In the genomic region with DNA sequence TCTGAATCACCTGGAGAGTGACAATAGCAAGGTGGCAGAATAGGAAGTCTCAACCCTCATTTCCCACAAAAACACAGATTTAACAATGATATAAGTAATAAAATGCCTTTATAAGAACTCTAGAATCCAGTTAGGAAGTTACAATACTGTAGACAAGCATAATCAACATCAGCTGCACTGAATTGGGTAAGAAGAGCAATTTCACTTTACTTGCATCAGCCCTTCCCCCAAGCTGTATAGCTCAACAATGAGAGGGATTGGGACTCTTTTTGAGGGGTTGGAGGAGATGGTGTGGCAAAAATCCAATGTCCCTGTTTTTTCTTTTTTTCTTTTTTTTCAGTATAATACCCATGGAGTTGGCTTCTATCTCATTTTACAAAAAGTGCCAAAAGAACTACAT, we compare ENCODE assay signal across 24 cellular contexts.
DNase-seq lines count a peak whose midpoint lies in the region; ATAC-seq and TF ChIP-seq lines count a peak whose summit lies in the region.
"Had no signal": no experiment of that assay in that cellular context is flagged by ENCODE, and none has a peak within 500 bp of the region (broad histone marks: within the 10 kb centered on the region; RNA-seq: fewer than 3 reads in every experiment).

No MANE protein-coding gene starts in this region.

- H3K4me2 ChIP-seq in HCT116 (ENCODE audit: low read length) = no peak overlapping the region
- H3K4me2 ChIP-seq: BLaER1 treated with 17β-estradiol and CSF1 and Interleukin-3, amounts not matched to agents 10 nM and 100 nM had no signal

- H3K9ac ChIP-seq in HCT116 (ENCODE audit: low read length) (no peak overlapping the region), adipocyte (ENCODE audit: low read length) (no peak overlapping the region)
- H3K9ac ChIP-seq: BLaER1 treated with 17β-estradiol and CSF1 and Interleukin-3, amounts not matched to agents 10 nM and 100 nM had no signal

- H2AFZ ChIP-seq in HCT116 (ENCODE audit: low read depth, low read length, poor library complexity, severe bottlenecking) = no peak overlapping the region

- POLR2A ChIA-PET in A673 (lab: Charles Lee; ENCODE audit: low non-redundant PET) (no interaction called here), HCT116 (lab: Charles Lee) (no interaction called here)
- POLR2A ChIA-PET in activated CD4-positive, alpha-beta memory T cell treated with anti-CD3 and anti-CD28 coated beads for 36 hours (lab: Charles Lee) = no interaction called here

- no peak for TF ChIP-seq RAD21 in HCT116 (IDR thresholded peaks at IDR 0.05; ENCODE audit: low read depth)

- ATAC-seq in HCT116 = no peak
- ATAC-seq: GM12878, HepG2 had no signal

- no peak for TF ChIP-seq POLR2A in HCT116 (IDR thresholded peaks at IDR 0.05; ENCODE audit: borderline replicate concordance, extremely low read depth, insufficient read depth, insufficient read length)
- no peak for TF ChIP-seq POLR2A in esophagus muscularis mucosa (IDR thresholded peaks at IDR 0.05; ENCODE audit: low read depth)

- intact Hi-C loops in A673 (cut with micrococcal nuclease; ENCODE audit: unreplicated experiment) = no loop called here
- intact Hi-C loops in HCT116 (cut with micrococcal nuclease) = no loop called here
- intact Hi-C loops in esophagus muscularis mucosa (cut with DNase I) = no loop called here
- intact Hi-C loops in activated CD4-positive, alpha-beta memory T cell treated with anti-CD3 and anti-CD28 coated beads for 36 hours (cut with micrococcal nuclease) = no loop called here

- no peaks in the 10 kb centered on the region for H3K27me3 ChIP-seq in A673 (replicated peaks; ENCODE audit: insufficient read depth, low read depth, low read length, poor library complexity)
- H3K27me3 ChIP-seq in HCT116 (ENCODE audit: insufficient read depth, low read length) = no peaks in the 10 kb centered on the region
- no peaks in the 10 kb centered on the region for H3K27me3 ChIP-seq in adipocyte (replicated peaks; ENCODE audit: control insufficient read depth, insufficient read depth, low read length)
- no peaks in the 10 kb centered on the region for H3K27me3 ChIP-seq in esophagus muscularis mucosa
- H3K27me3 ChIP-seq: BLaER1 treated with 17β-estradiol and CSF1 and Interleukin-3, amounts not matched to agents 10 nM and 100 nM; Peyer's patch had no signal

- H3K27ac ChIP-seq in A673 (ENCODE audit: low read depth, low read length, poor library complexity, severe bottlenecking) (peak overlapping the region; percentile 3), HCT116 (ENCODE audit: low read depth, low read length) (no peak overlapping the region), esophagus muscularis mucosa (replicated peaks in 1 of 4) (no peak overlapping the region)
- H3K27ac ChIP-seq: 22Rv1; BLaER1 treated with 17β-estradiol and CSF1 and Interleukin-3, amounts not matched to agents 10 nM and 100 nM; Peyer's patch had no signal

- no peaks in the 10 kb centered on the region for H3K9me2 ChIP-seq in HCT116 (ENCODE audit: insufficient read depth)

- BruUV-seq in A673 (replicated peaks; lab: Mats Ljungman, UMichigan) = no TSS peak
- BruUV-seq in HCT116 (replicated peaks; lab: Mats Ljungman, UMichigan) = no TSS peak

- TF ChIP-seq CTCF in A673 (conservative IDR thresholded peaks at IDR 0.05; ENCODE audit: low read depth, low read length) = no peak
- no peak for TF ChIP-seq CTCF in HCT116 (IDR thresholded peaks at IDR 0.05 in 2 of 3, conservative IDR thresholded peaks at IDR 0.05 in 1 of 3; ENCODE audit: borderline replicate concordance in 1 of 3, insufficient read depth in 1 of 3, low read depth in 2 of 3, low read length in 2 of 3)
- TF ChIP-seq CTCF in esophagus muscularis mucosa (IDR thresholded peaks at IDR 0.05) = no peak

- H3K4me3 ChIP-seq in A673 (ENCODE audit: low read depth, low read length, poor library complexity, severe bottlenecking) (no peak overlapping the region), HCT116 (replicated peaks in 1 of 2; ENCODE audit: low read depth in 1 of 2, low read length in 2 of 2) (no peak overlapping the region), adipocyte (ENCODE audit: low read length) (no peak overlapping the region), esophagus muscularis mucosa (no peak overlapping the region)
- H3K4me3 ChIP-seq: BLaER1 treated with 17β-estradiol and CSF1 and Interleukin-3, amounts not matched to agents 10 nM and 100 nM; GM12878; Peyer's patch had no signal

- CTCF ChIA-PET in A673 (lab: Charles Lee) = no interaction called here
- CTCF ChIA-PET in HCT116 (lab: Charles Lee) = interaction anchor here (1.3 kb wide), 1 partner anchor 12 kb away, joined by 4 read pairs; no protein-coding TSS in a partner anchor
- CTCF ChIA-PET in activated CD4-positive, alpha-beta memory T cell treated with anti-CD3 and anti-CD28 coated beads for 36 hours (lab: Charles Lee) = interaction anchor here (1.2 kb wide), 1 partner anchor 12 kb away, joined by 4 read pairs; no protein-coding TSS in a partner anchor

- no peak for TF ChIP-seq EP300 in esophagus muscularis mucosa (IDR thresholded peaks at IDR 0.05)

- DNase-seq in A673 (ENCODE audit: low spot score) (no peak), HCT116 (ENCODE audit: low read depth, low spot score) (no peak), adipocyte (ENCODE audit: low read depth) (peak; percentile 78), fibroblast of peridontal ligament (ENCODE audit: extremely low read depth) (peak; percentile 85), esophagus muscularis mucosa (ENCODE audit: extremely low spot score) (no peak), HuH-7 (ENCODE audit: low spot score) (no peak), CD1c-positive myeloid dendritic cell (ENCODE audit: extremely low spot score) (no peak)
- no peak for DNase-seq in activated CD4-positive, alpha-beta memory T cell treated with anti-CD3 and anti-CD28 coated beads for 36 hours
- DNase-seq: ACHN; AML-193; CD4-positive, alpha-beta memory T cell; COR-L47; HCEC 1CT; KBM-7; MM.1S; NCI-H2029; NCI-H446 treated with DMSO at 0.1 percent for 48 hours; NCI-H526 treated with DMSO at 0.1 percent for 48 hours; Peyer's patch; SHP77 treated with DMSO at 0.1 percent for 48 hours had no signal

- H3K27me3 Mint-ChIP-seq in activated CD4-positive, alpha-beta memory T cell treated with anti-CD3 and anti-CD28 coated beads for 36 hours = no peaks in the 10 kb centered on the region

- no peak overlapping the region for H3K4me3 Mint-ChIP-seq in activated CD4-positive, alpha-beta memory T cell treated with anti-CD3 and anti-CD28 coated beads for 36 hours
- H3K4me3 Mint-ChIP-seq: CD4-positive, alpha-beta memory T cell had no signal

- H3K9me3 Mint-ChIP-seq in activated CD4-positive, alpha-beta memory T cell treated with anti-CD3 and anti-CD28 coated beads for 36 hours = peaks cover 43% of the 10 kb centered on the region

- H3K4me1 ChIP-seq in A673 (ENCODE audit: insufficient read depth, low read length, poor library complexity, severe bottlenecking) = no peaks in the 10 kb centered on the region
- no peaks in the 10 kb centered on the region for H3K4me1 ChIP-seq in HCT116 (ENCODE audit: control insufficient read depth in 1 of 2, insufficient read depth in 2 of 2, low read length in 2 of 2)
- H3K4me1 ChIP-seq in adipocyte (ENCODE audit: control insufficient read depth, insufficient read depth, low read length) = no peaks in the 10 kb centered on the region
- H3K4me1 ChIP-seq in esophagus muscularis mucosa = no peaks in the 10 kb centered on the region
- H3K4me1 ChIP-seq: BLaER1 treated with 17β-estradiol and CSF1 and Interleukin-3, amounts not matched to agents 10 nM and 100 nM; Peyer's patch had no signal

- RAD21 ChIA-PET in HCT116 (lab: Charles Lee; ENCODE audit: low non-redundant PET in 1 of 2, low total read pairs in 2 of 2, uncharacterized antibody in 2 of 2, unreplicated experiment in 2 of 2) = no interaction called here

- H3K9me3 ChIP-seq in A673 (ENCODE audit: low read depth, low read length, poor library complexity, severe bottlenecking) = peaks cover 11% of the 10 kb centered on the region
- no peaks in the 10 kb centered on the region for H3K9me3 ChIP-seq in HCT116 (ENCODE audit: control insufficient read depth in 1 of 2, insufficient read depth in 1 of 2, low read depth in 1 of 2, low read length in 2 of 2)
- H3K9me3 ChIP-seq in adipocyte (ENCODE audit: control insufficient read depth, low read length) = peaks cover 18% of the 10 kb centered on the region
- H3K9me3 ChIP-seq in esophagus muscularis mucosa = peaks cover 0 to 17% (median 6%) of the 10 kb centered on the region in 4 donors

- H3K27ac Mint-ChIP-seq in activated CD4-positive, alpha-beta memory T cell treated with anti-CD3 and anti-CD28 coated beads for 36 hours = no peak overlapping the region
- H3K27ac Mint-ChIP-seq: CD4-positive, alpha-beta memory T cell had no signal

- peaks cover 8% of the 10 kb centered on the region for H3K36me3 Mint-ChIP-seq in activated CD4-positive, alpha-beta memory T cell treated with anti-CD3 and anti-CD28 coated beads for 36 hours

- no peaks in the 10 kb centered on the region for H4K20me1 ChIP-seq in HCT116 (ENCODE audit: insufficient read depth)
- H4K20me1 ChIP-seq: BLaER1 treated with 17β-estradiol and CSF1 and Interleukin-3, amounts not matched to agents 10 nM and 100 nM had no signal

- H3K36me3 ChIP-seq in A673 (ENCODE audit: insufficient read depth, low read length, poor library complexity, severe bottlenecking) = no peaks in the 10 kb centered on the region
- H3K36me3 ChIP-seq in HCT116 (ENCODE audit: control insufficient read depth in 1 of 2, insufficient read depth in 2 of 2, low read length in 2 of 2) = no peaks in the 10 kb centered on the region
- no peaks in the 10 kb centered on the region for H3K36me3 ChIP-seq in adipocyte (ENCODE audit: control insufficient read depth, insufficient read depth, low read length, severe bottlenecking)
- H3K36me3 ChIP-seq in esophagus muscularis mucosa = no peaks in the 10 kb centered on the region
- H3K36me3 ChIP-seq: Peyer's patch had no signal

- H3K4me1 Mint-ChIP-seq in activated CD4-positive, alpha-beta memory T cell treated with anti-CD3 and anti-CD28 coated beads for 36 hours (ENCODE audit: low read depth) = no peaks in the 10 kb centered on the region
- H3K4me1 Mint-ChIP-seq: CD4-positive, alpha-beta memory T cell had no signal

- no peaks in the 10 kb centered on the region for H3K79me2 ChIP-seq in HCT116 (ENCODE audit: insufficient read depth, low read length)

Comparison
In these comparisons a context has a peak if more than half of its experiments do, and no peak if none do; other contexts are left out.
1. DNase-seq: peak in adipocyte (single experiment) and fibroblast of peridontal ligament (single experiment); none in A673 (single experiment), HCT116 (single experiment), esophagus muscularis mucosa (single experiment), activated CD4-positive, alpha-beta memory T cell treated with anti-CD3 and anti-CD28 coated beads for 36 hours (single experiment), HuH-7 (single experiment) and CD1c-positive myeloid dendritic cell (single experiment).